Comparison of ENCODE assay signal across 15 cellular contexts in genomic region chr12:12039897-12040296, GRCh38. TPM values are rescaled to one million over a fixed set of nuclear protein-coding genes. Genes with fewer than 3 reads are reported as not detected.
DNase-seq lines count a peak whose midpoint lies in the region; ATAC-seq and TF ChIP-seq lines count a peak whose summit lies in the region.
"Had no signal": no experiment of that assay in that cellular context is flagged by ENCODE, and none has a peak within 500 bp of the region (broad histone marks: within the 10 kb centered on the region; RNA-seq: fewer than 3 reads in every experiment).

No MANE protein-coding gene starts in this region.

- intact Hi-C loops in mucosa of descending colon (cut with DNase I, micrococcal nuclease) = no loop called here

- WGBS in endodermal cell (ENCODE audit: insufficient coverage in 1 of 2, insufficient read length in 1 of 2), 2 experiments = 78 to 83% methylated on average over 3 to 7 of the region's 7 CpGs

- no peak overlapping the region for H3K27ac ChIP-seq in endodermal cell (ENCODE audit: low read depth, low read length)
- H3K27ac ChIP-seq: BLaER1 treated with 17β-estradiol and CSF1 and Interleukin-3, amounts not matched to agents 10 nM and 100 nM; GM23248 had no signal

- H3K9me3 ChIP-seq in endodermal cell (ENCODE audit: control insufficient read depth, low read length) (peaks cover 22% of the 10 kb centered on the region), mucosa of descending colon (no peaks in the 10 kb centered on the region)
- H3K9me3 ChIP-seq: BLaER1 treated with 17β-estradiol and CSF1 and Interleukin-3, amounts not matched to agents 10 nM and 100 nM; HAP-1 had no signal

- TF ChIP-seq CTCF in endodermal cell (conservative IDR thresholded peaks at IDR 0.05) (peak; percentile 70), mucosa of descending colon (IDR thresholded peaks at IDR 0.05) (no peak), type B pancreatic cell (conservative IDR thresholded peaks at IDR 0.05) (no peak)

- peaks cover 15% of the 10 kb centered on the region for H3K36me3 Mint-ChIP-seq in endodermal cell (ENCODE audit: low read depth)
- H3K36me3 Mint-ChIP-seq in type B pancreatic cell = no peaks in the 10 kb centered on the region
- H3K36me3 Mint-ChIP-seq: CD4-positive, CD25-positive, alpha-beta regulatory T cell had no signal

- DNase-seq in LoVo (ENCODE audit: low spot score) (peak; percentile 33), endodermal cell (peak; percentile 78), mucosa of descending colon (peak in 2 of 3 donors; percentile 41 to 59), type B pancreatic cell (ENCODE audit: extremely low spot score, unreplicated experiment) (no peak), putamen (ENCODE audit: low spot score) (no peak), GDM1 (lab: John Stamatoyannopoulos, UW) (no peak)
- DNase-seq: ACHN; CD4-positive, CD25-positive, alpha-beta regulatory T cell; DMS53; GM23248 had no signal

- H3K36me3 ChIP-seq in endodermal cell (ENCODE audit: control insufficient read depth, insufficient read depth, low read length) (peaks cover 7% of the 10 kb centered on the region), mucosa of descending colon (ENCODE audit: low read depth) (no peaks in the 10 kb centered on the region)
- H3K36me3 ChIP-seq: BLaER1 treated with 17β-estradiol and CSF1 and Interleukin-3, amounts not matched to agents 10 nM and 100 nM; HAP-1 had no signal

- H3K4me3 ChIP-seq in endodermal cell (ENCODE audit: low read length) (no peak overlapping the region), mucosa of descending colon (no peak overlapping the region)
- H3K4me3 ChIP-seq: BLaER1 treated with 17β-estradiol and CSF1 and Interleukin-3, amounts not matched to agents 10 nM and 100 nM; GM23248; HAP-1 had no signal

- no peaks in the 10 kb centered on the region for H3K27me3 ChIP-seq in endodermal cell (ENCODE audit: control insufficient read depth, insufficient read depth, low read length, poor library complexity, severe bottlenecking)
- H3K27me3 ChIP-seq: BLaER1 treated with 17β-estradiol and CSF1 and Interleukin-3, amounts not matched to agents 10 nM and 100 nM had no signal

- H3K4me1 Mint-ChIP-seq in endodermal cell = peaks cover 25% of the 10 kb centered on the region
- H3K4me1 Mint-ChIP-seq in type B pancreatic cell (ENCODE audit: unreplicated experiment) = no peaks in the 10 kb centered on the region
- H3K4me1 Mint-ChIP-seq: CD4-positive, CD25-positive, alpha-beta regulatory T cell had no signal

- ATAC-seq in mucosa of descending colon = peak; percentile 92
- ATAC-seq in GM18502 (IDR thresholded peaks at IDR 0.05; ENCODE audit: poor library complexity, unreplicated experiment) = no peak

- H3K4me1 ChIP-seq in endodermal cell (ENCODE audit: control insufficient read depth, insufficient read depth, low read length) = peaks cover 2% of the 10 kb centered on the region
- H3K4me1 ChIP-seq in mucosa of descending colon (ENCODE audit: low read depth) = no peaks in the 10 kb centered on the region
- H3K4me1 ChIP-seq: BLaER1 treated with 17β-estradiol and CSF1 and Interleukin-3, amounts not matched to agents 10 nM and 100 nM had no signal

- H3K4me3 Mint-ChIP-seq in endodermal cell (no peak overlapping the region), type B pancreatic cell (no peak overlapping the region)
- H3K4me3 Mint-ChIP-seq: CD4-positive, CD25-positive, alpha-beta regulatory T cell had no signal

- H3K9ac ChIP-seq in endodermal cell (ENCODE audit: extremely low read depth, low read length, poor library complexity, severe bottlenecking) = no peak overlapping the region
- H3K9ac ChIP-seq: BLaER1 treated with 17β-estradiol and CSF1 and Interleukin-3, amounts not matched to agents 10 nM and 100 nM; GM23248 had no signal

- H3K27ac Mint-ChIP-seq in endodermal cell (peak overlapping the region; percentile 42), type B pancreatic cell (peak overlapping the region; percentile 54)
- H3K27ac Mint-ChIP-seq: CD4-positive, CD25-positive, alpha-beta regulatory T cell had no signal

- no peaks in the 10 kb centered on the region for H3K27me3 Mint-ChIP-seq in endodermal cell (ENCODE audit: insufficient read depth)
- peaks cover under 1% of the 10 kb centered on the region for H3K27me3 Mint-ChIP-seq in type B pancreatic cell

- peaks cover 13% of the 10 kb centered on the region for H3K9me3 Mint-ChIP-seq in endodermal cell
- H3K9me3 Mint-ChIP-seq in type B pancreatic cell = peaks cover 5% of the 10 kb centered on the region

RNA-seq across cellular contexts. Expression of gene BCL2L14, which starts 30.8 kb away (rescaled TPM):
- total RNA-seq in endodermal cell = 10 to 100 TPM in 1 of 2 donors, 1 to 10 TPM in 1; 4.4 to 10.5 TPM
- 0.39 TPM for polyA plus RNA-seq in endodermal cell (2013, experiment 1 of 2)
- 0.33 TPM for polyA plus RNA-seq in endodermal cell (2013, experiment 2 of 2)
- total RNA-seq in mucosa of descending colon = 10 to 100 TPM; 27.3 to 74.4 (median 52.7) TPM
- total RNA-seq in type B pancreatic cell (ENCODE audit: low replicate concordance) = 3.3 and 7.5 TPM in 2 replicates
- total RNA-seq: A172, GM23248, HT1080 had no signal
- polyA plus RNA-seq: GM23248 had no signal

Comparison
In these comparisons a context has a peak if more than half of its experiments do, and no peak if none do; other contexts are left out.
1. DNase-seq: peak in LoVo (single experiment), endodermal cell (single experiment) and mucosa of descending colon (2 of 3); none in type B pancreatic cell (single experiment), putamen (single experiment) and GDM1 (single experiment).